Comparison of ENCODE assay signal across 14 cellular contexts in the genomic region with DNA sequence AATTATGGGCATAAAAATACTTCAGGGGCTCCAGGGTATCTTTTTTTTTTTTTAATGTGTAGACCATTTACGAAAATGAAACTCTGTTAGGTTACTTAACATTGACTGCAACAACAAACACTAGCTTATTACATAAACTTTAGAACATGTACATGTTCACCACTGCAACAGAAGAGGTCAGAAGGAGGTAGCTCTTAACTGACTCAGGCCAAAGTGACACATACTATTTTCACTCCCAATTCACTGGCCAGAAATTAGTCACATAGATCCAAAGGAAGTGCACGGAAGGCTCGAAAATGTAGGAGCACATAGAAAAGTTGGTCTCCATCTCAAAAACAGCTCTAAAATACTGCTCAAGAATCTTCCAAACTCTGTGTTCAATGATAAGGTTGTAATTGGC.
DNase-seq lines count a peak whose midpoint lies in the region; ATAC-seq and TF ChIP-seq lines count a peak whose summit lies in the region.
"Had no signal": no experiment of that assay in that cellular context is flagged by ENCODE, and none has a peak within 500 bp of the region (broad histone marks: within the 10 kb centered on the region; RNA-seq: fewer than 3 reads in every experiment).

No MANE protein-coding gene starts in this region.

- DNase-seq in 8988T (peak; percentile 18), GM23338 (ENCODE audit: low spot score) (no peak), astrocyte of the hippocampus (ENCODE audit: low read depth, low spot score) (peak; percentile 42), left ventricle myocardium inferior (no peak), uterus (no peak), SK-N-SH (no peak)
- DNase-seq: ACHN; activated CD8-positive, alpha-beta T cell treated with anti-CD3 and anti-CD28 coated beads, Interleukin-2, amount 10 ng/mL, durations not matched to agents 7 days and 5 days; colonic mucosa; GDM1; left cardiac atrium had no signal

- H3K4me1 ChIP-seq in GM23338 (ENCODE audit: insufficient read depth), result peaks cover 58% of the 10 kb centered on the region
- H3K4me1 ChIP-seq in left ventricle myocardium inferior, result peaks cover 26% of the 10 kb centered on the region
- H3K4me1 ChIP-seq in uterus, result no peaks in the 10 kb centered on the region
- H3K4me1 ChIP-seq in SK-N-SH (ENCODE audit: control insufficient read depth in 1 of 2, insufficient read depth in 2 of 2, low read depth in 1 of 2, low read length in 1 of 2), result peaks cover 0 to 4% of the 10 kb centered on the region in 2 experiments; a peak in 2 of 4 replicates
- H3K4me1 ChIP-seq: colonic mucosa had no signal

- no peak for TF ChIP-seq RAD21 in SK-N-SH (IDR thresholded peaks at IDR 0.05; ENCODE audit: low read length)

- H3K9me2 ChIP-seq in GM23338 (ENCODE audit: insufficient read depth), result no peaks in the 10 kb centered on the region
- 0 out of 2 replicates have a peak, but pooled peaks cover 4% of the 10 kb centered on the region for H3K9me2 ChIP-seq in SK-N-SH

- H3K27me3 ChIP-seq in GM23338 (ENCODE audit: insufficient read depth) (no peaks in the 10 kb centered on the region), left ventricle myocardium inferior (ENCODE audit: low read depth) (no peaks in the 10 kb centered on the region), uterus (no peaks in the 10 kb centered on the region), SK-N-SH (ENCODE audit: insufficient read depth) (no peaks in the 10 kb centered on the region)
- H3K27me3 ChIP-seq: colonic mucosa, vagina had no signal

- H3K4me2 ChIP-seq in GM23338 (no peak overlapping the region), SK-N-SH (no peak overlapping the region)

- no peak for TF ChIP-seq EP300 in SK-N-SH (IDR thresholded peaks at IDR 0.05; ENCODE audit: borderline replicate concordance in 1 of 2, low read depth in 1 of 2, low read length in 1 of 2)

- WGBS in SK-N-SH (ENCODE audit: low lambda C conversion rate), result 94% methylated on average over 3 of the region's 3 CpGs

- peaks cover 16% of the 10 kb centered on the region; the same call in 2 of the 3 replicates for H3K36me3 Mint-ChIP-seq in GM23338 (ENCODE audit: low read depth)

- CTCF ChIA-PET in SK-N-SH (lab: Yijun Ruan, JAX), result no interaction called here

- H3K4me1 Mint-ChIP-seq in GM23338, result peaks cover 66% of the 10 kb centered on the region

- no peak overlapping the region for H3K9ac ChIP-seq in SK-N-SH

- H3K9me3 ChIP-seq in left ventricle myocardium inferior (replicated peaks) (no peaks in the 10 kb centered on the region), uterus (no peaks in the 10 kb centered on the region), SK-N-SH (peaks cover 4% of the 10 kb centered on the region; the same call in 1 of the 2 replicates)
- H3K9me3 ChIP-seq: colonic mucosa, vagina had no signal

- H3K36me3 ChIP-seq in GM23338 (ENCODE audit: insufficient read depth), result no peaks in the 10 kb centered on the region
- H3K36me3 ChIP-seq in left ventricle myocardium inferior, result no peaks in the 10 kb centered on the region
- no peaks in the 10 kb centered on the region for H3K36me3 ChIP-seq in uterus
- H3K36me3 ChIP-seq in SK-N-SH (replicated peaks in 1 of 2; ENCODE audit: control insufficient read depth in 1 of 2, insufficient read depth in 2 of 2, low read length in 1 of 2), result peaks cover 2 to 20% of the 10 kb centered on the region in 2 experiments
- H3K36me3 ChIP-seq: colonic mucosa, vagina had no signal

- H3K4me3 ChIP-seq in GM23338 (no peak overlapping the region), left ventricle myocardium inferior (no peak overlapping the region), uterus (no peak overlapping the region), SK-N-SH (ENCODE audit: low read depth in 2 of 2, low read length in 1 of 2) (no peak overlapping the region)
- H3K4me3 ChIP-seq: colonic mucosa, vagina had no signal

- H2AFZ ChIP-seq in GM23338, result no peak overlapping the region
- H2AFZ ChIP-seq in SK-N-SH (ENCODE audit: low read depth), result no peak overlapping the region

- POLR2A ChIA-PET in SK-N-SH (lab: Yijun Ruan, JAX), result no interaction called here

- intact Hi-C loops in left ventricle myocardium inferior (cut with micrococcal nuclease), result no loop called here
- intact Hi-C loops in uterus (cut with DNase I; ENCODE audit: low total_unique reads), result no loop called here

- H3K79me2 ChIP-seq in GM23338 (replicated peaks; ENCODE audit: insufficient read depth) (no peaks in the 10 kb centered on the region; the same call in 1 of the 2 replicates), SK-N-SH (ENCODE audit: insufficient read depth) (peaks cover 64% of the 10 kb centered on the region)

- H3K9me3 Mint-ChIP-seq in GM23338, result peaks cover 9% of the 10 kb centered on the region; the same call in 2 of the 3 replicates

- TF ChIP-seq CTCF in GM23338 (conservative IDR thresholded peaks at IDR 0.05; ENCODE audit: low read depth in 2 of 2), result no peak
- TF ChIP-seq CTCF in left ventricle myocardium inferior (IDR thresholded peaks at IDR 0.05; ENCODE audit: borderline replicate concordance), result no peak
- TF ChIP-seq CTCF in uterus (IDR thresholded peaks at IDR 0.05), result no peak
- TF ChIP-seq CTCF in SK-N-SH (IDR thresholded peaks at IDR 0.05), result no peak

- H4K20me1 ChIP-seq in GM23338 (replicated peaks; ENCODE audit: insufficient read depth) (no peaks in the 10 kb centered on the region), SK-N-SH (ENCODE audit: insufficient read depth) (no peaks in the 10 kb centered on the region)

- no peak for ATAC-seq in GM23338
- no peak for ATAC-seq in GM18519 (IDR thresholded peaks at IDR 0.05; ENCODE audit: low FRiP score, unreplicated experiment)
- ATAC-seq in GM18511 (IDR thresholded peaks at IDR 0.05; ENCODE audit: unreplicated experiment), result no peak
- ATAC-seq: activated CD8-positive, alpha-beta T cell treated with anti-CD3 and anti-CD28 coated beads, Interleukin-2, amount 10 ng/mL, durations not matched to agents 7 days and 5 days had no signal

- peaks cover 3% of the 10 kb centered on the region for H3K27me3 Mint-ChIP-seq in GM23338 (ENCODE audit: insufficient read depth, low read depth, poor library complexity)

- peak overlapping the region; percentile 16; the same call in 1 of the 2 replicates for H3K27ac Mint-ChIP-seq in GM23338
- H3K27ac Mint-ChIP-seq: activated CD8-positive, alpha-beta T cell treated with anti-CD3 and anti-CD28 coated beads, Interleukin-2, amount 10 ng/mL, durations not matched to agents 7 days and 5 days had no signal

- no peak for TF ChIP-seq POLR2A in uterus (IDR thresholded peaks at IDR 0.05)

- H3F3A ChIP-seq in GM23338 (replicated peaks; ENCODE audit: low read depth) (no peaks in the 10 kb centered on the region), SK-N-SH (replicated peaks; ENCODE audit: insufficient read depth) (peaks cover 3% of the 10 kb centered on the region)

- no peak overlapping the region for H3K27ac ChIP-seq in GM23338 (ENCODE audit: low read depth)
- H3K27ac ChIP-seq in left ventricle myocardium inferior (replicated peaks), result peak overlapping the region; percentile 32
- peak overlapping the region in 1 of 2 donors; percentile 6 for H3K27ac ChIP-seq in uterus
- no peak overlapping the region for H3K27ac ChIP-seq in SK-N-SH (ENCODE audit: low read depth in 2 of 2, low read length in 1 of 2)
- H3K27ac ChIP-seq: colonic mucosa, vagina had no signal

- H3K4me3 Mint-ChIP-seq in GM23338, result no peak overlapping the region
- H3K4me3 Mint-ChIP-seq: activated CD8-positive, alpha-beta T cell treated with anti-CD3 and anti-CD28 coated beads, Interleukin-2, amount 10 ng/mL, durations not matched to agents 7 days and 5 days had no signal

TF ChIP-seq in GM23338, 12 proteins besides CTCF, POLR2A, EP300 and RAD21:
- TF ChIP-seq, protein P1, sequence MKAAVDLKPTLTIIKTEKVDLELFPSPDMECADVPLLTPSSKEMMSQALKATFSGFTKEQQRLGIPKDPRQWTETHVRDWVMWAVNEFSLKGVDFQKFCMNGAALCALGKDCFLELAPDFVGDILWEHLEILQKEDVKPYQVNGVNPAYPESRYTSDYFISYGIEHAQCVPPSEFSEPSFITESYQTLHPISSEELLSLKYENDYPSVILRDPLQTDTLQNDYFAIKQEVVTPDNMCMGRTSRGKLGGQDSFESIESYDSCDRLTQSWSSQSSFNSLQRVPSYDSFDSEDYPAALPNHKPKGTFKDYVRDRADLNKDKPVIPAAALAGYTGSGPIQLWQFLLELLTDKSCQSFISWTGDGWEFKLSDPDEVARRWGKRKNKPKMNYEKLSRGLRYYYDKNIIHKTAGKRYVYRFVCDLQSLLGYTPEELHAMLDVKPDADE (IDR thresholded peaks at IDR 0.05), result no peak
TF ChIP-seq in GM23338: peak in this region for 0.

TF ChIP-seq in SK-N-SH, 30 proteins besides CTCF, POLR2A, EP300 and RAD21 (continues in another document):
- TF ChIP-seq POLR2AphosphoS5 (IDR thresholded peaks at IDR 0.05; ENCODE audit: low read depth, low read length) (no peak), NFIC (IDR thresholded peaks at IDR 0.05; ENCODE audit: borderline replicate concordance) (no peak), MXI1 (IDR thresholded peaks at IDR 0.05; ENCODE audit: low read depth, low read length) (no peak), CHD2 (IDR thresholded peaks at IDR 0.05; ENCODE audit: low read length, partially characterized antibody) (no peak), TAF1 (IDR thresholded peaks at IDR 0.05; ENCODE audit: borderline replicate concordance, low read depth, low read length) (no peak), TEAD4 (IDR thresholded peaks at IDR 0.05; ENCODE audit: borderline replicate concordance, insufficient read depth) (no peak), RFX5 (IDR thresholded peaks at IDR 0.05; ENCODE audit: low read length) (no peak)
- TF ChIP-seq, protein P2, sequence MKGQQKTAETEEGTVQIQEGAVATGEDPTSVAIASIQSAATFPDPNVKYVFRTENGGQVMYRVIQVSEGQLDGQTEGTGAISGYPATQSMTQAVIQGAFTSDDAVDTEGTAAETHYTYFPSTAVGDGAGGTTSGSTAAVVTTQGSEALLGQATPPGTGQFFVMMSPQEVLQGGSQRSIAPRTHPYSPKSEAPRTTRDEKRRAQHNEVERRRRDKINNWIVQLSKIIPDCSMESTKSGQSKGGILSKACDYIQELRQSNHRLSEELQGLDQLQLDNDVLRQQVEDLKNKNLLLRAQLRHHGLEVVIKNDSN (IDR thresholded peaks at IDR 0.05; ENCODE audit: borderline replicate concordance, low read depth), result no peak

Comparison
In these comparisons a context has a peak if more than half of its experiments do, and no peak if none do; other contexts are left out.
1. DNase-seq: peak in 8988T (single experiment) and astrocyte of the hippocampus (single experiment); none in GM23338 (single experiment), left ventricle myocardium inferior (single experiment), uterus (0 of 2) and SK-N-SH (single experiment).